ENCODE assay signal across 9 cellular contexts in the genomic region with DNA sequence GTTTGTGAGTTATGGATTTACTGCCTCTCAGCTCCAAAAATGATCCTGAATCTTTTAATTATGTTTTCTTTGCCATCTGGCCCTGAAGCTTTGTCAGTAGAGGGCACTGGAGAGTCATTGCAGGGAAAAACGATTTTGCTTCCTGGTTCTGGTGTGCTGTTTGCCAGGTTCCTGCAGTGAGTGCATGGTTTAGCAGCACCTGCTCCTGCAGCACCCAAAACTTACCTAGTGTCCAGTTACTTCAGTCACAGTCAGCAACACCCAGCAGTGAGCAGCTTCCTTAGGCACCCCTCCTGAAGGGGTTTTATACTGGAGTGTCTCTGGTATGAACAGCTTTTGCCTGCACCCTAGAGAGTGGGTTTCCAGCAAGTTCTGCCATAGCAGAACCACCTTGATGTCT. TPM values are rescaled to one million over a fixed set of nuclear protein-coding genes. Genes with fewer than 3 reads are reported as not detected.
DNase-seq lines count a peak whose midpoint lies in the region; ATAC-seq and TF ChIP-seq lines count a peak whose summit lies in the region.
"Had no signal": no experiment of that assay in that cellular context is flagged by ENCODE, and none has a peak within 500 bp of the region (broad histone marks: within the 10 kb centered on the region; RNA-seq: fewer than 3 reads in every experiment).

No MANE protein-coding gene starts in this region.

- peaks cover 22% of the 10 kb centered on the region for H3K4me1 Mint-ChIP-seq in activated T-cell treated with anti-CD3 and anti-CD28 coated beads, Interleukin-2, amount 50 U/mL, for 72 hours (ENCODE audit: low read depth)
- H3K4me1 Mint-ChIP-seq in osteocyte (ENCODE audit: unreplicated experiment), result peaks cover 10% of the 10 kb centered on the region

- in situ Hi-C loops in KBM-7 (cut with MboI; ENCODE audit: low pct_unique_long_range_greater_than_20kb, low sequenced_read_pairs), result no loop called here

- H3K36me3 Mint-ChIP-seq in activated T-cell treated with anti-CD3 and anti-CD28 coated beads, Interleukin-2, amount 50 U/mL, for 72 hours (ENCODE audit: insufficient read depth in 2 of 2), result peaks cover 6% of the 10 kb centered on the region in 2 donors
- peaks cover 4% of the 10 kb centered on the region for H3K36me3 Mint-ChIP-seq in osteocyte (ENCODE audit: unreplicated experiment)

- ATAC-seq in activated T-cell treated with anti-CD3 and anti-CD28 coated beads, Interleukin-2, amount 50 U/mL, for 72 hours (replicated peaks in 1 of 2), result peak; percentile 39 to 49
- no peak for ATAC-seq in HG02938 (IDR thresholded peaks at IDR 0.05; ENCODE audit: unreplicated experiment)
- ATAC-seq in GM21367 (IDR thresholded peaks at IDR 0.05; ENCODE audit: unreplicated experiment), result no peak

- no peak overlapping the region for H3K4me3 ChIP-seq in fibroblast of villous mesenchyme (ENCODE audit: low read depth, low read length)

- no peaks in the 10 kb centered on the region for H3K27me3 Mint-ChIP-seq in activated T-cell treated with anti-CD3 and anti-CD28 coated beads, Interleukin-2, amount 50 U/mL, for 72 hours (ENCODE audit: low read depth)
- H3K27me3 Mint-ChIP-seq in osteocyte (ENCODE audit: unreplicated experiment), result no peaks in the 10 kb centered on the region

- H3K9me3 Mint-ChIP-seq in activated T-cell treated with anti-CD3 and anti-CD28 coated beads, Interleukin-2, amount 50 U/mL, for 72 hours, result peaks cover 5 to 7% of the 10 kb centered on the region in 2 donors
- peaks cover 10% of the 10 kb centered on the region for H3K9me3 Mint-ChIP-seq in osteocyte (ENCODE audit: unreplicated experiment)

- peak; percentile 9 for DNase-seq in DMS 273 treated with DMSO at 0.1 percent for 48 hours (lab: John Stamatoyannopoulos, UW)
- peak; percentile 60 for DNase-seq in KBM-7
- DNase-seq in NOMO-1 treated with dmso at 0.1 percent for 144 hours (lab: John Stamatoyannopoulos, UW; ENCODE audit: unreplicated experiment), result peak; percentile 33
- DNase-seq in activated T-cell treated with anti-CD3 and anti-CD28 coated beads, Interleukin-2, amount 50 U/mL, for 72 hours, result peak; percentile 40 to 46
- peak; percentile 57 for DNase-seq in fibroblast of villous mesenchyme (ENCODE audit: low read depth)
- no peak for DNase-seq in osteocyte (ENCODE audit: extremely low spot score, unreplicated experiment)

- H3K27ac Mint-ChIP-seq in activated T-cell treated with anti-CD3 and anti-CD28 coated beads, Interleukin-2, amount 50 U/mL, for 72 hours, result no peak overlapping the region
- H3K27ac Mint-ChIP-seq in osteocyte (ENCODE audit: unreplicated experiment), result no peak overlapping the region

- H3K4me3 Mint-ChIP-seq in activated T-cell treated with anti-CD3 and anti-CD28 coated beads, Interleukin-2, amount 50 U/mL, for 72 hours, result no peak overlapping the region
- H3K4me3 Mint-ChIP-seq in osteocyte (ENCODE audit: unreplicated experiment), result no peak overlapping the region

- TF ChIP-seq CTCF in fibroblast of villous mesenchyme (IDR thresholded peaks at IDR 0.05; ENCODE audit: insufficient read depth, low read depth, low read length) (peak; percentile 89), osteocyte (IDR thresholded peaks at IDR 0.05) (peak; percentile 91)

RNA-seq across cellular contexts. Expression of gene TRIM26, which starts 6.0 kb away (rescaled TPM):
- 10 to 100 TPM; 89.0 to 92.7 TPM for total RNA-seq in activated T-cell treated with anti-CD3 and anti-CD28 coated beads, Interleukin-2, amount 50 U/mL, for 72 hours
- 20.9 and 21.2 TPM in 2 replicates for total RNA-seq in fibroblast of villous mesenchyme
- total RNA-seq in osteocyte, result 39.8 and 41.8 TPM in 2 replicates

RNA-seq across cellular contexts. Expression of gene TRIM15, which starts 55.9 kb away (rescaled TPM):
- total RNA-seq in activated T-cell treated with anti-CD3 and anti-CD28 coated beads, Interleukin-2, amount 50 U/mL, for 72 hours, result under 1 TPM; 0.84 to 0.95 TPM
- total RNA-seq in fibroblast of villous mesenchyme, result not detected in 2 replicates
- total RNA-seq in osteocyte, result not detected in 2 replicates
- total RNA-seq: pulmonary artery endothelial cell had no signal

RNA-seq across cellular contexts. Expression of gene TRIM10, which starts 58.2 kb away (rescaled TPM):
- total RNA-seq in activated T-cell treated with anti-CD3 and anti-CD28 coated beads, Interleukin-2, amount 50 U/mL, for 72 hours, result under 1 TPM in 1 of 2 donors, not detected in 1; 0.39 TPM
- total RNA-seq in fibroblast of villous mesenchyme (not detected in 2 replicates), osteocyte (not detected in 2 replicates)
- total RNA-seq: pulmonary artery endothelial cell had no signal

Comparison
In these comparisons a context has a peak if more than half of its experiments do, and no peak if none do; other contexts are left out.
1. ATAC-seq: peak in activated T-cell treated with anti-CD3 and anti-CD28 coated beads, Interleukin-2, amount 50 U/mL, for 72 hours (2 of 2); none in HG02938 (single experiment) and GM21367 (single experiment).